Comparison of ENCODE assay signal across 2 cellular contexts in genomic region chr17:45913030-45913429, GRCh38. TPM values are rescaled to one million over a fixed set of nuclear protein-coding genes. Genes with fewer than 3 reads are reported as not detected.
"Had no signal": no experiment of that assay in that cellular context is flagged by ENCODE, and none has a peak within 500 bp of the region (broad histone marks: within the 10 kb centered on the region; RNA-seq: fewer than 3 reads in every experiment).

No MANE protein-coding gene starts in this region.

RNA-seq across cellular contexts. Expression of gene MAPT, which starts 18.7 kb away (rescaled TPM):
- total RNA-seq: dermis microvascular lymphatic vessel endothelial cell, fibroblast of villous mesenchyme had no signal
